In genomic region chr7:28960071-28960840, GRCh38 we compare ENCODE assay signal across 2 cellular contexts.
TF ChIP-seq lines count a peak whose summit lies in the region.

No MANE protein-coding gene starts in this region.

TF ChIP-seq in HCT116, 20 proteins besides CTCF, POLR2A, EP300 and RAD21:
- TF ChIP-seq EGR1 (IDR thresholded peaks at IDR 0.05; ENCODE audit: low read depth), result no peak
- no peak for TF ChIP-seq EZH2phosphoT487 (IDR thresholded peaks at IDR 0.05; ENCODE audit: borderline replicate concordance)
- no peak for TF ChIP-seq CEBPB (IDR thresholded peaks at IDR 0.05; ENCODE audit: low read depth)
- TF ChIP-seq ZFX (IDR thresholded peaks at IDR 0.05), result no peak
- TF ChIP-seq SP1 (IDR thresholded peaks at IDR 0.05; ENCODE audit: low read depth), result no peak
- no peak for TF ChIP-seq YY1 (IDR thresholded peaks at IDR 0.05; ENCODE audit: extremely low read depth, insufficient replicate concordance, low read depth, low read length)
- no peak for TF ChIP-seq JUND (IDR thresholded peaks at IDR 0.05)

TF ChIP-seq in H1, 55 proteins besides CTCF, POLR2A, EP300 and RAD21:
- TF ChIP-seq NRF1 (IDR thresholded peaks at IDR 0.05; ENCODE audit: low read depth, low read length) (no peak), BACH1 (IDR thresholded peaks at IDR 0.05; ENCODE audit: low read length) (no peak), CHD2 (IDR thresholded peaks at IDR 0.05; ENCODE audit: low read length) (no peak)
